ENCODE assay signal across 16 cellular contexts in genomic region chr18:44961288-44961687, GRCh38.
"Had no signal": no experiment of that assay in that cellular context is flagged by ENCODE, and none has a peak within 500 bp of the region (broad histone marks: within the 10 kb centered on the region; RNA-seq: fewer than 3 reads in every experiment).

No MANE protein-coding gene starts in this region.

- H3K27me3 ChIP-seq: ascending aorta, gastrocnemius medialis, left lung, tibial nerve had no signal

- H3K27ac ChIP-seq: ascending aorta, coronary artery, gastrocnemius medialis, left lung, tibial nerve, WERI-Rb-1 had no signal

- FAIRE-seq: urothelium cell line had no signal

- H3K9me3 ChIP-seq: ascending aorta, gastrocnemius medialis, left lung, tibial nerve had no signal

- ATAC-seq: gastrocnemius medialis; left lung; stimulated activated naive CD8-positive, alpha-beta T cell treated with anti-CD3 and anti-CD28 coated beads, Interleukin-15, Interleukin-2, amounts not matched to agents 100 U/mL and 50 U/mL, for 24 hours had no signal

- DNase-seq: activated CD4-positive, alpha-beta T cell treated with anti-CD3 and anti-CD28 coated beads, Interleukin-2, amount 50 U/mL, for 48 hours; activated gamma-delta T cell; erythroblast; gastrocnemius medialis; head of caudate nucleus; left lung; midbrain; stimulated activated CD4-positive, alpha-beta T cell treated with anti-CD3 and anti-CD28 coated beads, Interleukin-12 subunit alpha, Interleukin-12 subunit beta, amount 100 ng/mL, for 4 hours; stimulated activated CD4-positive, alpha-beta T cell treated with anti-CD3 and anti-CD28 coated beads, Interleukin-1b, Interleukin-23, amount 100 ng/mL, for 48 hours; stimulated activated CD8-positive, alpha-beta memory T cell treated with anti-CD3 and anti-CD28 coated beads, Interleukin-4, amount 100 ng/mL, for 48 hours; stimulated activated naive CD8-positive, alpha-beta T cell treated with anti-CD3 and anti-CD28 coated beads, Interleukin-15, Interleukin-2, amounts not matched to agents 100 U/mL and 50 U/mL, for 24 hours; WERI-Rb-1 had no signal

- H3K4me1 ChIP-seq: left lung had no signal

- H3K4me3 ChIP-seq: ascending aorta, coronary artery, gastrocnemius medialis, left lung, tibial nerve had no signal

- H3K36me3 ChIP-seq: ascending aorta, gastrocnemius medialis, left lung, tibial nerve, WERI-Rb-1 had no signal
